Comparison of ENCODE assay signal across 10 cellular contexts in the genomic region with DNA sequence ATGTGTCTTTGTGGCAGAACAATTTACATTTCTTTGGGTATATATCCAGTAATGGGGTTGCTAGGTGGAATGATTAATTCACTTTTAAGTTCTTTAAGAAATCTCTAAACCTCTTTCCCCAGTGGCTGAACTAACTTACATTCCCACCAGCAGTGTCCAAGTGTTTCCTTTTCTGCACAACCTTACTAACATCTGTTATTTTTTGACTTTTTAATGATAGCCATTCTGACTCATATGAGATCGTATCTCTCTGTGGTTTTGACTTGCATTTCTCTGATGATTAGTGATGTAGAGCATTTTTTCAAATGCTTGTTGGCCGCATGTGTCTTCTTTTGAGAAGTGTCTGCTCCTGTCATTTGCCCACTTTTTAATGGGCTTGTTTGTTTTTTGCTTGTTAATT. TPM values are rescaled to one million over a fixed set of nuclear protein-coding genes. Genes with fewer than 3 reads are reported as not detected.
A peak's percentile ranks its signal among the peaks of the same experiment; 100 is the strongest.
DNase-seq lines count a peak whose midpoint lies in the region; ATAC-seq lines count a peak whose summit lies in the region.
"Had no signal": no experiment of that assay in that cellular context is flagged by ENCODE, and none has a peak within 500 bp of the region (broad histone marks: within the 10 kb centered on the region; RNA-seq: fewer than 3 reads in every experiment).

No MANE protein-coding gene starts in this region.

- ATAC-seq in GM19324 (IDR thresholded peaks at IDR 0.05; ENCODE audit: low FRiP score, unreplicated experiment) (peak; percentile 49), HG03139 (IDR thresholded peaks at IDR 0.05; ENCODE audit: unreplicated experiment) (peak; percentile 65)

- intact Hi-C loops in cardiac septum (cut with DNase I): no loop called here

- DNase-seq in A172 (ENCODE audit: low spot score) (peak; percentile 85), amniotic epithelial cell (ENCODE audit: low read depth) (peak; percentile 92), cardiac septum (ENCODE audit: low spot score) (no peak), SHP77 (lab: John Stamatoyannopoulos, UW) (no peak), occipital lobe (lab: John Stamatoyannopoulos, UW) (no peak), NCI-H1048 (lab: John Stamatoyannopoulos, UW) (no peak)
- DNase-seq: activated CD4-positive, alpha-beta memory T cell treated with anti-CD3 and anti-CD28 coated beads for 36 hours; glutamatergic neuron had no signal

RNA-seq across cellular contexts. Expression of a gene that starts 43.1 kb away (rescaled TPM):
- total RNA-seq in A172 (2014; rRNA removed; shearing (Covaris generic)): not detected in 2 replicates
- not detected for total RNA-seq in cardiac septum
- 1.4 TPM for total RNA-seq in occipital lobe

Comparison
In these comparisons a context has a peak if more than half of its experiments do, and no peak if none do; other contexts are left out.
1. DNase-seq: peak in A172 (single experiment) and amniotic epithelial cell (single experiment); none in cardiac septum (single experiment), SHP77 (0 of 2), occipital lobe (single experiment) and NCI-H1048 (single experiment).